Comparison of ENCODE assay signal across 8 cellular contexts in genomic region chr7:45088821-45089313, GRCh38. TPM values are rescaled to one million over a fixed set of nuclear protein-coding genes. Genes with fewer than 3 reads are reported as not detected.
DNase-seq lines count a peak whose midpoint lies in the region; ATAC-seq and TF ChIP-seq lines count a peak whose summit lies in the region.

Gene NACAD, minus strand, starts transcription at chr7:45088969. Its CDS starts 75 bp downstream, at chr7:45088894.

- peak; percentile 54 for ATAC-seq in body of pancreas
- ATAC-seq in sciatic nerve, result peak; percentile 87
- no peak for ATAC-seq in HG03095 (IDR thresholded peaks at IDR 0.05; ENCODE audit: unreplicated experiment)

- intact Hi-C loops in body of pancreas (cut with DNase I), result no loop called here
- intact Hi-C loops in sciatic nerve (cut with DNase I), result no loop called here

- no peaks in the 10 kb centered on the region for H3K36me3 ChIP-seq in body of pancreas (replicated peaks in 1 of 2; ENCODE audit: insufficient read depth in 1 of 2, low read depth in 2 of 2)

- H3K9me3 ChIP-seq in body of pancreas (no peaks in the 10 kb centered on the region), iPS-18c (ENCODE audit: control insufficient read depth, insufficient read depth, low read length) (no peaks in the 10 kb centered on the region)

- H3K27ac ChIP-seq in body of pancreas, result no peak within 1 kb of the TSS

- 1 to 3% methylated on average over 30 to 40 of the region's 50 CpGs for WGBS in body of pancreas, 2 donors

- DNase-seq in COLO668 (lab: John Stamatoyannopoulos, UW; ENCODE audit: unreplicated experiment) (peak; percentile 42), NCI-H146 treated with DMSO at 0.1 percent for 48 hours (lab: John Stamatoyannopoulos, UW; ENCODE audit: unreplicated experiment) (peak; percentile 62), body of pancreas (peak in 1 of 4 donors; percentile 57), sciatic nerve (ENCODE audit: low spot score) (peak; percentile 71), HuH-7.5 (ENCODE audit: low spot score) (no peak), NCI-H2107 treated with DMSO at 0.1 percent for 48 hours (lab: John Stamatoyannopoulos, UW; ENCODE audit: unreplicated experiment) (no peak)

- peaks cover 7% of the 10 kb centered on the region for H3K4me1 ChIP-seq in body of pancreas

- H3K27me3 ChIP-seq in body of pancreas, result peaks cover 0 to 5% of the 10 kb centered on the region in 2 donors

- H3K4me3 ChIP-seq in body of pancreas (peak within 1 kb of the TSS; percentile 8 to 21), iPS-18c (ENCODE audit: insufficient read depth, low read depth, low read length) (peak within 1 kb of the TSS; percentile 57)

- no peak for TF ChIP-seq POLR2A in body of pancreas (IDR thresholded peaks at IDR 0.05)

- no peak for TF ChIP-seq CTCF in body of pancreas (IDR thresholded peaks at IDR 0.05)

RNA-seq across cellular contexts. Expression of gene NACAD, which starts in this region (rescaled TPM):
- total RNA-seq in body of pancreas (1 to 10 TPM in 1 of 2 donors, under 1 TPM in 1; 0.78 to 1.6 TPM), sciatic nerve (12.0 TPM)

Comparison
In these comparisons a context has a peak if more than half of its experiments do, and no peak if none do; other contexts are left out.
1. DNase-seq: peak in COLO668 (single experiment), NCI-H146 treated with DMSO at 0.1 percent for 48 hours (single experiment) and sciatic nerve (single experiment); none in HuH-7.5 (single experiment) and NCI-H2107 treated with DMSO at 0.1 percent for 48 hours (single experiment).